ENCODE assay signal across 1 cellular context in genomic region chr13:28110414-28110813, GRCh38.
TF ChIP-seq lines count a peak whose summit lies in the region.

No MANE protein-coding gene starts in this region.

TF ChIP-seq in GM23338, 12 proteins besides CTCF, POLR2A, EP300 and RAD21:
- TF ChIP-seq ZNF462 (CRISPR knock-in tag; IDR thresholded peaks at IDR 0.05) (no peak), CREB1 (CRISPR knock-in tag; IDR thresholded peaks at IDR 0.05; ENCODE audit: low read depth) (no peak), EZH2 (IDR thresholded peaks at IDR 0.05; ENCODE audit: low read depth, unreplicated experiment) (no peak), POLR2AphosphoS5 (IDR thresholded peaks at IDR 0.05; ENCODE audit: low read depth) (no peak), EZH2phosphoT487 (IDR thresholded peaks at IDR 0.05; ENCODE audit: unreplicated experiment) (no peak), NANOG (IDR thresholded peaks at IDR 0.05; ENCODE audit: borderline replicate concordance) (no peak), REST (IDR thresholded peaks at IDR 0.05; ENCODE audit: unreplicated experiment) (no peak), ZNF114 (CRISPR knock-in tag; IDR thresholded peaks at IDR 0.05) (no peak), ETS1 (IDR thresholded peaks at IDR 0.05) (no peak), ZNF331 (CRISPR knock-in tag; IDR thresholded peaks at IDR 0.05; ENCODE audit: low read depth) (no peak), JUNB (IDR thresholded peaks at IDR 0.05; ENCODE audit: unreplicated experiment) (no peak), STAT1 (IDR thresholded peaks at IDR 0.05; ENCODE audit: unreplicated experiment) (no peak)
